26 cellular contexts compared by ENCODE assay signal in the genomic region with DNA sequence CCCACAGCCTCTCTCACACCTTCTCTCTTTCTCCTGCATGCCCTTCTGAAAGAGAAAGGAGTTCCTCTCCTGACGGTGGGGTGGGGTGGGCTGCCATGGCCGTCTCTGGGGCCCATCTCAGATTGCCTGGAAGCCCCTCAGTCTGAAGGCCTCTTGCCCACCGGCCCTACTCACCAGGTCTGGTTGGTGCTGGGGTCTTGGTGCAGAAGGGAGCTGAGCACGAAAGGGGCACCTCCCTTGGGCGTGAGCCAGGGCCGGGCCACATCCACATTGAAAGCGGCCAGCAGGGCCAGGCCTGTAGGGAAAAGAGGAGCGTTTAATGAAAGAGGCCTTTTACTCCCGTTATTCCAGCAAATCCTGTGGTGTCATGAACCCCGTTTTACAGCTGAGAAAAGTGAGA. TPM values are rescaled to one million over a fixed set of nuclear protein-coding genes. Genes with fewer than 3 reads are reported as not detected.
"Had no signal": no experiment of that assay in that cellular context is flagged by ENCODE, and none has a peak within 500 bp of the region (broad histone marks: within the 10 kb centered on the region; RNA-seq: fewer than 3 reads in every experiment).

No MANE protein-coding gene starts in this region.

- H3K9me3 ChIP-seq: heart left ventricle, left ventricle myocardium inferior, neutrophil, pancreas, prostate gland, suprapubic skin, thoracic aorta, tibial artery, uterus had no signal

- H3K27ac ChIP-seq: heart left ventricle, left ventricle myocardium inferior, neutrophil, pancreas, prostate gland, skin epidermis, suprapubic skin, thoracic aorta, tibial artery, uterus had no signal

- H3K9me3 Mint-ChIP-seq: immature natural killer cell; mesothelial cell of epicardium; naive B cell; nephron; neural crest cell; stimulated activated naive CD8-positive, alpha-beta T cell treated with anti-CD3 and anti-CD28 coated beads, Interleukin-15, Interleukin-2, amounts not matched to agents 100 ng/mL and 50 ng/mL, for 24 hours; type B pancreatic cell had no signal

- H3K27me3 Mint-ChIP-seq: naive B cell, type B pancreatic cell had no signal

- FAIRE-seq: islet of Langerhans, pancreas had no signal

- H3K27ac Mint-ChIP-seq: mesothelial cell of epicardium; nephron; stimulated activated naive CD8-positive, alpha-beta T cell treated with anti-CD3 and anti-CD28 coated beads, Interleukin-15, Interleukin-2, amounts not matched to agents 100 ng/mL and 50 ng/mL, for 24 hours; type B pancreatic cell had no signal

- H3K36me3 Mint-ChIP-seq: immature natural killer cell, mesothelial cell of epicardium, naive B cell, type B pancreatic cell had no signal

- H3K4me1 Mint-ChIP-seq: mesothelial cell of epicardium, naive B cell, nephron, neural crest cell had no signal

- DNase-seq: heart left ventricle; hypothalamus; immature natural killer cell; left ventricle myocardium inferior; mesendoderm; naive B cell; retina; right cardiac atrium; stimulated activated CD4-positive, alpha-beta T cell treated with anti-CD3 and anti-CD28 coated beads, Interleukin-4, amount 100 ng/mL, for 24 hours; stimulated activated naive CD4-positive, alpha-beta T cell; tibial artery; uterus had no signal

- H3K27me3 ChIP-seq: neutrophil, pancreas, suprapubic skin, uterus had no signal

- H3K4me3 ChIP-seq: heart left ventricle, left ventricle myocardium inferior, lung, pancreas, prostate gland, skin epidermis, suprapubic skin, thoracic aorta, tibial artery, uterus had no signal

- H3K4me3 Mint-ChIP-seq: immature natural killer cell; mesothelial cell of epicardium; naive B cell; nephron; neural crest cell; stimulated activated naive CD8-positive, alpha-beta T cell treated with anti-CD3 and anti-CD28 coated beads, Interleukin-15, Interleukin-2, amounts not matched to agents 100 ng/mL and 50 ng/mL, for 24 hours; type B pancreatic cell had no signal

- ATAC-seq: heart left ventricle, pancreas, right cardiac atrium, sciatic nerve had no signal

- H3K4me1 ChIP-seq: heart left ventricle, left ventricle myocardium inferior, pancreas, prostate gland, suprapubic skin, tibial artery, uterus had no signal

- H3K36me3 ChIP-seq: heart left ventricle, left ventricle myocardium inferior, neutrophil, pancreas, prostate gland, suprapubic skin, thoracic aorta, tibial artery, uterus had no signal

RNA-seq across cellular contexts. Expression of gene HASPIN, which starts 53.7 kb away (rescaled TPM):
- polyA plus RNA-seq: pancreas had no signal
